In genomic region chr17:61075988-61076387, GRCh38 we compare ENCODE assay signal across 15 cellular contexts.
"Had no signal": no experiment of that assay in that cellular context is flagged by ENCODE, and none has a peak within 500 bp of the region (broad histone marks: within the 10 kb centered on the region; RNA-seq: fewer than 3 reads in every experiment).

No MANE protein-coding gene starts in this region.

- H3K27ac Mint-ChIP-seq: activated naive CD4-positive, alpha-beta T cell treated with anti-CD3 and anti-CD28 coated beads, Interleukin-2, amount 50 U/mL, for 72 hours; effector memory CD8-positive, alpha-beta T cell; immature natural killer cell; naive thymus-derived CD8-positive, alpha-beta T cell; stimulated activated naive CD8-positive, alpha-beta T cell treated with anti-CD3 and anti-CD28 coated beads, Interleukin-15, Interleukin-2, amounts not matched to agents 100 ng/mL and 50 ng/mL, for 24 hours had no signal

- H3K9me3 Mint-ChIP-seq: activated naive CD4-positive, alpha-beta T cell treated with anti-CD3 and anti-CD28 coated beads, Interleukin-2, amount 50 U/mL, for 72 hours; effector memory CD8-positive, alpha-beta T cell; immature natural killer cell; naive thymus-derived CD8-positive, alpha-beta T cell; stimulated activated naive CD8-positive, alpha-beta T cell treated with anti-CD3 and anti-CD28 coated beads, Interleukin-15, Interleukin-2, amounts not matched to agents 100 ng/mL and 50 ng/mL, for 24 hours had no signal

- H3K4me1 ChIP-seq: adrenal gland, pancreas had no signal

- H3K4me3 Mint-ChIP-seq: effector memory CD8-positive, alpha-beta T cell; immature natural killer cell; naive thymus-derived CD8-positive, alpha-beta T cell; stimulated activated naive CD8-positive, alpha-beta T cell treated with anti-CD3 and anti-CD28 coated beads, Interleukin-15, Interleukin-2, amounts not matched to agents 100 ng/mL and 50 ng/mL, for 24 hours had no signal

- H3K27me3 Mint-ChIP-seq: effector memory CD8-positive, alpha-beta T cell; naive thymus-derived CD8-positive, alpha-beta T cell; stimulated activated naive CD8-positive, alpha-beta T cell treated with anti-CD3 and anti-CD28 coated beads, Interleukin-15, Interleukin-2, amounts not matched to agents 100 ng/mL and 50 ng/mL, for 24 hours had no signal

- H3K27me3 ChIP-seq: adrenal gland, pancreas, right lobe of liver had no signal

- H3K27ac ChIP-seq: pancreas, right lobe of liver had no signal

- H3K4me3 ChIP-seq: adrenal gland, pancreas, right lobe of liver had no signal

- H3K4me1 Mint-ChIP-seq: immature natural killer cell had no signal

- DNase-seq: activated CD4-positive, alpha-beta T cell treated with anti-CD3 and anti-CD28 coated beads, Interleukin-2, amount 50 U/mL, for 48 hours; activated gamma-delta T cell; adrenal gland; effector memory CD8-positive, alpha-beta T cell; immature natural killer cell; mesendoderm; naive thymus-derived CD8-positive, alpha-beta T cell; pancreas; right lobe of liver; small intestine; stimulated activated CD4-positive, alpha-beta T cell treated with anti-CD3 and anti-CD28 coated beads, Interleukin-15, amount 100 ng/mL, for 24 hours; stimulated activated CD4-positive, alpha-beta T cell treated with anti-CD3 and anti-CD28 coated beads, Interleukin-2, amount 100 ng/mL, for 48 hours; trophoblast cell had no signal

- ATAC-seq: activated naive CD4-positive, alpha-beta T cell treated with anti-CD3 and anti-CD28 coated beads, Interleukin-2, amount 50 U/mL, for 72 hours; effector memory CD8-positive, alpha-beta T cell; naive thymus-derived CD8-positive, alpha-beta T cell; pancreas had no signal

- H3K9me3 ChIP-seq: adrenal gland, pancreas, right lobe of liver had no signal

- H3K36me3 ChIP-seq: adrenal gland, pancreas, right lobe of liver had no signal
